Comparison of ENCODE assay signal across 11 cellular contexts in genomic region chr6:157281570-157281969, GRCh38. TPM values are rescaled to one million over a fixed set of nuclear protein-coding genes. Genes with fewer than 3 reads are reported as not detected.
DNase-seq lines count a peak whose midpoint lies in the region; ATAC-seq, FAIRE-seq and TF ChIP-seq lines count a peak whose summit lies in the region.
"Had no signal": no experiment of that assay in that cellular context is flagged by ENCODE, and none has a peak within 500 bp of the region (broad histone marks: within the 10 kb centered on the region; RNA-seq: fewer than 3 reads in every experiment).

No MANE protein-coding gene starts in this region.

- FAIRE-seq in RCC 7860 (lab: Jason Lieb, UNC) (no peak), D721Med (lab: Jason Lieb, UNC) (no peak)
- FAIRE-seq: endometrium had no signal

- no peaks in the 10 kb centered on the region for H3K36me3 Mint-ChIP-seq in activated naive CD4-positive, alpha-beta T cell treated with anti-CD3 and anti-CD28 coated beads, Interleukin-2, amount 10 ng/mL, durations not matched to agents 7 days and 5 days
- no peaks in the 10 kb centered on the region for H3K36me3 Mint-ChIP-seq in immature natural killer cell

- H3K4me3 ChIP-seq in upper lobe of left lung: no peak overlapping the region

- H3K36me3 ChIP-seq in upper lobe of left lung: no peaks in the 10 kb centered on the region
- H3K36me3 ChIP-seq: neutrophil had no signal

- H3K27me3 ChIP-seq in foreskin keratinocyte: no peaks in the 10 kb centered on the region
- H3K27me3 ChIP-seq in upper lobe of left lung: no peaks in the 10 kb centered on the region

- no peak overlapping the region for H3K4me3 Mint-ChIP-seq in activated naive CD4-positive, alpha-beta T cell treated with anti-CD3 and anti-CD28 coated beads, Interleukin-2, amount 10 ng/mL, durations not matched to agents 7 days and 5 days
- H3K4me3 Mint-ChIP-seq in immature natural killer cell: no peak overlapping the region

- no peak overlapping the region for H3K27ac Mint-ChIP-seq in activated naive CD4-positive, alpha-beta T cell treated with anti-CD3 and anti-CD28 coated beads, Interleukin-2, amount 10 ng/mL, durations not matched to agents 7 days and 5 days
- H3K27ac Mint-ChIP-seq in immature natural killer cell: no peak overlapping the region

- CTCF ChIA-PET in activated naive CD4-positive, alpha-beta T cell treated with anti-CD3 and anti-CD28 coated beads, Interleukin-2, amount 10 ng/mL, durations not matched to agents 7 days and 5 days (lab: Charles Lee): interaction anchor here (0.8 kb wide), 1 partner anchor 16 kb away, joined by 3 read pairs; no protein-coding TSS in a partner anchor

- 53 to 61% methylated on average over 9 of the region's 9 CpGs for WGBS in upper lobe of left lung, 2 donors

- peak; percentile 25 for DNase-seq in activated naive CD4-positive, alpha-beta T cell treated with anti-CD3 and anti-CD28 coated beads, Interleukin-2, amount 10 ng/mL, durations not matched to agents 7 days and 5 days
- no peak for DNase-seq in activated naive CD4-positive, alpha-beta T cell (lab: John Stamatoyannopoulos, UW)
- DNase-seq in RCC 7860 (ENCODE audit: low spot score) (peak; percentile 17), foreskin keratinocyte (no peak), upper lobe of left lung (peak; percentile 54 to 65), immature natural killer cell (no peak), NCI-H2227 (lab: John Stamatoyannopoulos, UW; ENCODE audit: unreplicated experiment) (no peak), D721Med (ENCODE audit: insufficient read length, low spot score) (no peak)
- DNase-seq: DMS153 had no signal

- TF ChIP-seq CTCF in foreskin keratinocyte (conservative IDR thresholded peaks at IDR 0.05) (peak; percentile 40), upper lobe of left lung (IDR thresholded peaks at IDR 0.05) (peak in 4 of 6 experiments; percentile 19 to 56 (median 45)), D721Med (IDR thresholded peaks at IDR 0.05; ENCODE audit: insufficient read depth, missing control alignments) (no peak)

- ATAC-seq in foreskin keratinocyte (peak; percentile 53), upper lobe of left lung (ENCODE audit: low FRiP score in 2 of 2) (peak in 1 of 2 donors; percentile 39)

- H3K9me3 Mint-ChIP-seq in activated naive CD4-positive, alpha-beta T cell treated with anti-CD3 and anti-CD28 coated beads, Interleukin-2, amount 10 ng/mL, durations not matched to agents 7 days and 5 days: no peaks in the 10 kb centered on the region
- H3K9me3 Mint-ChIP-seq in immature natural killer cell: no peaks in the 10 kb centered on the region

- H3K27me3 Mint-ChIP-seq in activated naive CD4-positive, alpha-beta T cell treated with anti-CD3 and anti-CD28 coated beads, Interleukin-2, amount 10 ng/mL, durations not matched to agents 7 days and 5 days: peaks cover 25% of the 10 kb centered on the region
- H3K27me3 Mint-ChIP-seq in immature natural killer cell (ENCODE audit: low read depth in 3 of 3): peaks cover 0 to 4% (median 3%) of the 10 kb centered on the region in 3 donors

- no peak for TF ChIP-seq EP300 in upper lobe of left lung (IDR thresholded peaks at IDR 0.05)

- H3K4me1 ChIP-seq in foreskin keratinocyte (no peaks in the 10 kb centered on the region), upper lobe of left lung (no peaks in the 10 kb centered on the region)

- no peak for TF ChIP-seq POLR2A in upper lobe of left lung (IDR thresholded peaks at IDR 0.05)

- no peaks in the 10 kb centered on the region for H3K4me1 Mint-ChIP-seq in activated naive CD4-positive, alpha-beta T cell treated with anti-CD3 and anti-CD28 coated beads, Interleukin-2, amount 10 ng/mL, durations not matched to agents 7 days and 5 days
- no peaks in the 10 kb centered on the region for H3K4me1 Mint-ChIP-seq in immature natural killer cell

- no peaks in the 10 kb centered on the region for H3K9me3 ChIP-seq in upper lobe of left lung
- H3K9me3 ChIP-seq: neutrophil had no signal

- no peak overlapping the region for H3K27ac ChIP-seq in foreskin keratinocyte
- no peak overlapping the region for H3K27ac ChIP-seq in upper lobe of left lung
- H3K27ac ChIP-seq: neutrophil had no signal

RNA-seq across cellular contexts. Expression of gene TMEM242, which starts 41.7 kb away (rescaled TPM):
- total RNA-seq in foreskin keratinocyte (9.0 and 9.6 TPM in 2 replicates), upper lobe of left lung (10 to 100 TPM in 1 of 6 donors, 1 to 10 TPM in 5; 2.1 to 10.8 (median 6.5) TPM)
- polyA plus RNA-seq in foreskin keratinocyte (10.7 and 11.4 TPM in 2 replicates), immature natural killer cell (10 to 100 TPM; 13.7 to 17.4 (median 15.9) TPM)

Comparison
In these comparisons a context has a peak if more than half of its experiments do, and no peak if none do; other contexts are left out.
1. DNase-seq: peak in activated naive CD4-positive, alpha-beta T cell treated with anti-CD3 and anti-CD28 coated beads, Interleukin-2, amount 10 ng/mL, durations not matched to agents 7 days and 5 days (single experiment), RCC 7860 (single experiment) and upper lobe of left lung (2 of 2); none in activated naive CD4-positive, alpha-beta T cell (0 of 4), foreskin keratinocyte (0 of 2), immature natural killer cell (0 of 3), NCI-H2227 (single experiment) and D721Med (single experiment).